Comparison of ENCODE assay signal across 8 cellular contexts in the genomic region with DNA sequence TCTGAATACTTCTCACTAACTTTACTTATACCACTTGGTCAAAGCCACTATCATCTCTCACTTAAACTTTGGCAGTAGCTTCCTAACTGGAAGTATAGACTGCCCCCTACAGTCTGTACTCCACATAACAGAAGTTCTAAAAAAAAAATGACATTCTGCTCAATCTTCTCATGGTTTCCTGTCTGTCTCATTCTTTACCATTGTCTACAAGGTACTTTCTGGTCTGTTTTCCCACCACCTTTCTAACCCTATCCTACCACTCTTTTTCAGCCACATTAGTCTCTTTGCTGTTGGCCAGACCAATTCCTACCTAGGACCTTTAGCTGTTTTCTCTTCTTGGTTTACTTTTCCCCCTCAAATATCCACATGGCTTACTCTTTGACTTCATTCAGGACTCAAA. TPM values are rescaled to one million over a fixed set of nuclear protein-coding genes. Genes with fewer than 3 reads are reported as not detected.
DNase-seq lines count a peak whose midpoint lies in the region; ATAC-seq, FAIRE-seq and TF ChIP-seq lines count a peak whose summit lies in the region.

No MANE protein-coding gene starts in this region.

- no peaks in the 10 kb centered on the region for H3K9me3 Mint-ChIP-seq in neural crest cell

- H3K4me3 ChIP-seq in effector memory CD4-positive, alpha-beta T cell (ENCODE audit: insufficient read depth, low read depth, low read length, poor library complexity, severe bottlenecking), result no peak overlapping the region

- ATAC-seq in GM18870 (IDR thresholded peaks at IDR 0.05; ENCODE audit: unreplicated experiment), result peak; percentile 79
- ATAC-seq in HG03520 (IDR thresholded peaks at IDR 0.05; ENCODE audit: unreplicated experiment), result peak; percentile 58

- H3K4me3 Mint-ChIP-seq in neural crest cell, result no peak overlapping the region

- H3K36me3 ChIP-seq in effector memory CD4-positive, alpha-beta T cell (ENCODE audit: control insufficient read depth, insufficient read depth, low read length), result peaks cover 32% of the 10 kb centered on the region

- TF ChIP-seq CTCF in D721Med (IDR thresholded peaks at IDR 0.05; ENCODE audit: insufficient read depth, missing control alignments) (peak; percentile 46), neural crest cell (conservative IDR thresholded peaks at IDR 0.05) (peak; percentile 79)

- H3K9me3 ChIP-seq in effector memory CD4-positive, alpha-beta T cell (ENCODE audit: control insufficient read depth, low read length), result no peaks in the 10 kb centered on the region

- TF ChIP-seq POLR2A in erythroblast (IDR thresholded peaks at IDR 0.05; ENCODE audit: low read length), result no peak

- H3K4me1 Mint-ChIP-seq in neural crest cell, result peaks cover 21% of the 10 kb centered on the region

- no peaks in the 10 kb centered on the region for H3K4me1 ChIP-seq in effector memory CD4-positive, alpha-beta T cell (ENCODE audit: control insufficient read depth, insufficient read depth, low read length, poor library complexity, severe bottlenecking)

- no peak overlapping the region for H3K27ac ChIP-seq in effector memory CD4-positive, alpha-beta T cell (ENCODE audit: insufficient read depth, low read length, poor library complexity, severe bottlenecking)

- DNase-seq in D721Med (ENCODE audit: insufficient read length, low spot score), result no peak
- peak; percentile 18 for DNase-seq in SHP77 treated with DMSO at 0.1 percent for 48 hours (lab: John Stamatoyannopoulos, UW)
- peak; percentile 75 to 79 for DNase-seq in erythroblast (lab: John Stamatoyannopoulos, UW)
- no peak for DNase-seq in neural crest cell (ENCODE audit: low read depth, low spot score)
- DNase-seq in effector memory CD4-positive, alpha-beta T cell, result no peak
- no peak for DNase-seq in DMS153 (lab: John Stamatoyannopoulos, UW)

- peaks cover 15% of the 10 kb centered on the region for H3K36me3 Mint-ChIP-seq in neural crest cell (ENCODE audit: low read depth)

- no peaks in the 10 kb centered on the region for H3K27me3 Mint-ChIP-seq in neural crest cell (ENCODE audit: low read depth)

- FAIRE-seq in D721Med (lab: Jason Lieb, UNC), result peak; percentile 51

- H3K27me3 ChIP-seq in effector memory CD4-positive, alpha-beta T cell (replicated peaks; ENCODE audit: control insufficient read depth, insufficient read depth, low read length, poor library complexity, severe bottlenecking), result no peaks in the 10 kb centered on the region

- no peak overlapping the region for H3K27ac Mint-ChIP-seq in neural crest cell (ENCODE audit: unreplicated experiment)

RNA-seq across cellular contexts. Expression of a gene that starts 14.7 kb away (rescaled TPM):
- total RNA-seq in neural crest cell, result 172 and 190 TPM in 2 replicates

Comparison
In these comparisons a context has a peak if more than half of its experiments do, and no peak if none do; other contexts are left out.
1. DNase-seq: peak in SHP77 treated with DMSO at 0.1 percent for 48 hours (single experiment) and erythroblast (2 of 2); none in D721Med (single experiment), neural crest cell (single experiment), effector memory CD4-positive, alpha-beta T cell (0 of 3) and DMS153 (single experiment).